22 cellular contexts compared by ENCODE assay signal in genomic region chr14:28301179-28301578, GRCh38.
DNase-seq lines count a peak whose midpoint lies in the region; ATAC-seq, FAIRE-seq and TF ChIP-seq lines count a peak whose summit lies in the region.
"Had no signal": no experiment of that assay in that cellular context is flagged by ENCODE, and none has a peak within 500 bp of the region (broad histone marks: within the 10 kb centered on the region; RNA-seq: fewer than 3 reads in every experiment).

No MANE protein-coding gene starts in this region.

- no CpG with 5 or more reads among the region's 4 CpGs for WGBS in H9 (ENCODE audit: extremely low coverage, insufficient read length, low lambda C conversion rate)
- WGBS in H1 (ENCODE audit: extremely low coverage in 1 of 2, insufficient coverage in 1 of 2, insufficient read length in 1 of 2, insufficient replicate concordance in 2 of 2, low coverage in 1 of 2, low lambda C conversion rate in 2 of 2, missing lambda C conversion rate in 1 of 2), 2 experiments: 100% methylated on average over 4 of the region's 4 CpGs; no CpG with 5 or more reads in 1 of the 2 experiments

- H3K56ac ChIP-seq in H9 (ENCODE audit: insufficient read length, low read depth, low read length) (no peak overlapping the region), H1 (replicated peaks; ENCODE audit: insufficient read length, low read depth, low read length) (no peak overlapping the region)

- H3K27me3 ChIP-seq in H9 (ENCODE audit: insufficient read depth, low read length): no peaks in the 10 kb centered on the region
- no peaks in the 10 kb centered on the region for H3K27me3 ChIP-seq in RWPE2 (ENCODE audit: insufficient read depth, poor library complexity, severe bottlenecking)
- no peaks in the 10 kb centered on the region for H3K27me3 ChIP-seq in H1 (replicated peaks in 1 of 4; ENCODE audit: control insufficient read depth in 3 of 4, extremely low read depth in 1 of 4, insufficient read depth in 3 of 4, low read length in 3 of 4)
- H3K27me3 ChIP-seq: BLaER1 treated with 17β-estradiol and CSF1 and Interleukin-3, amounts not matched to agents 10 nM and 100 nM had no signal

- DNase-seq in H9 (peak; percentile 41), RWPE2 (ENCODE audit: low spot score) (peak; percentile 32), H1 (ENCODE audit: low read depth in 1 of 2, low spot score in 2 of 2) (no peak), islet precursor cell (peak; percentile 51), 8988T (no peak)
- DNase-seq: AML-193; Caco-2; Calu3; CD4-positive, alpha-beta T cell; CD8-positive, alpha-beta T cell; DMS79 treated with DMSO at 0.1 percent for 48 hours; GF-D8 had no signal

- no peak for TF ChIP-seq EP300 in H1 (IDR thresholded peaks at IDR 0.05; ENCODE audit: borderline replicate concordance in 1 of 2, low read depth in 2 of 2, low read length in 2 of 2)

- TF ChIP-seq CTCF in H9 (conservative IDR thresholded peaks at IDR 0.05): 0 out of 3 replicates have a peak, but pooled peaks have one; percentile 13
- TF ChIP-seq CTCF in RWPE2 (IDR thresholded peaks at IDR 0.05; ENCODE audit: poor library complexity, severe bottlenecking): no peak
- TF ChIP-seq CTCF in H1 (IDR thresholded peaks at IDR 0.05; ENCODE audit: control extremely low read depth in 1 of 3, insufficient read depth in 1 of 3, low read depth in 1 of 3, low read length in 3 of 3): peak in 1 of 3 experiments; percentile 17; a peak in 1 of 4 replicates

- no peak overlapping the region for H2BK15ac ChIP-seq in H9 (ENCODE audit: low read depth, low read length)
- no peak overlapping the region for H2BK15ac ChIP-seq in H1 (ENCODE audit: low read length)

- no peak overlapping the region for H2BK5ac ChIP-seq in H9 (ENCODE audit: insufficient read length, low read length)
- no peak overlapping the region for H2BK5ac ChIP-seq in H1 (ENCODE audit: low read depth, low read length)

- POLR2A ChIA-PET in H1 (lab: Charles Lee; ENCODE audit: partially characterized antibody): no interaction called here

- H2AK5ac ChIP-seq in H9 (ENCODE audit: insufficient read length, low read length) (no peak overlapping the region), H1 (ENCODE audit: low read depth, low read length) (no peak overlapping the region)

- no peak overlapping the region for H3K27ac ChIP-seq in H9 (ENCODE audit: insufficient read length, low read depth, low read length)
- H3K27ac ChIP-seq in RWPE2 (ENCODE audit: poor library complexity, severe bottlenecking): no peak overlapping the region
- no peak overlapping the region for H3K27ac ChIP-seq in H1 (ENCODE audit: low read depth, low read length)
- H3K27ac ChIP-seq: BLaER1 treated with 17β-estradiol and CSF1 and Interleukin-3, amounts not matched to agents 10 nM and 100 nM; C4-2B had no signal

- H3K18ac ChIP-seq in H9 (ENCODE audit: insufficient read length, low read depth, low read length) (no peak overlapping the region), H1 (ENCODE audit: extremely low read depth, low read length) (no peak overlapping the region)

- no peak for TF ChIP-seq POLR2A in H1 (IDR thresholded peaks at IDR 0.05; ENCODE audit: control extremely low read depth in 1 of 2, low read depth in 2 of 2, low read length in 2 of 2)

- ATAC-seq in RWPE2 (ENCODE audit: low read depth) (no peak), GM21528 (IDR thresholded peaks at IDR 0.05; ENCODE audit: low FRiP score, unreplicated experiment) (no peak), HG03175 (IDR thresholded peaks at IDR 0.05; ENCODE audit: unreplicated experiment) (no peak)
- ATAC-seq: A549; CD8-positive, alpha-beta T cell had no signal

- H4K8ac ChIP-seq in H9 (replicated peaks; ENCODE audit: insufficient read length, low read depth, low read length) (no peak overlapping the region), H1 (ENCODE audit: extremely low read depth, insufficient read depth, low read length) (peak overlapping the region; percentile 85)

- H3K23me2 ChIP-seq in H9 (ENCODE audit: insufficient read length, low read depth, low read length, poor library complexity, severe bottlenecking) (no peaks in the 10 kb centered on the region), H1 (ENCODE audit: low read depth, low read length) (no peaks in the 10 kb centered on the region)

- peaks cover 9 to 21% of the 10 kb centered on the region in 2 experiments; a peak in 3 of 5 replicates for H3K9me3 Mint-ChIP-seq in H9

- CTCF ChIA-PET in H1 (lab: Charles Lee; ENCODE audit: partially characterized antibody): interaction anchor here (0.6 to 1.2 kb wide), 3 partner anchors 9 to 55 kb away, joined by 3 to 4 read pairs (median 3); no protein-coding TSS in a partner anchor

- peak in 1 of 2 experiments; percentile 25; a peak in 1 of 4 replicates for TF ChIP-seq RAD21 in H1 (IDR thresholded peaks at IDR 0.05 in 1 of 2, conservative IDR thresholded peaks at IDR 0.05 in 1 of 2; ENCODE audit: low read depth in 2 of 2, low read length in 2 of 2)

- no peak for FAIRE-seq in H1 (lab: Jason Lieb, UNC)
- FAIRE-seq: A549, D721Med, G401.6, GM12891, GM19239 had no signal

- no peaks in the 10 kb centered on the region for H3K36me3 ChIP-seq in RWPE2 (ENCODE audit: low read depth)
- H3K36me3 ChIP-seq in H1 (ENCODE audit: control insufficient read depth in 2 of 4, insufficient read depth in 4 of 4, low read length in 3 of 4): no peaks in the 10 kb centered on the region
- H3K36me3 ChIP-seq: BLaER1 treated with 17β-estradiol and CSF1 and Interleukin-3, amounts not matched to agents 10 nM and 100 nM had no signal

- no peak overlapping the region for H3K9ac ChIP-seq in H9 (ENCODE audit: extremely low read depth, insufficient read length, low read length)
- no peak overlapping the region for H3K9ac ChIP-seq in H1 (replicated peaks in 1 of 4; ENCODE audit: extremely low read depth in 1 of 4, low read depth in 3 of 4, low read length in 3 of 4)
- H3K9ac ChIP-seq: BLaER1 treated with 17β-estradiol and CSF1 and Interleukin-3, amounts not matched to agents 10 nM and 100 nM had no signal

- H2BK20ac ChIP-seq in H9 (ENCODE audit: low read depth, low read length, poor library complexity, severe bottlenecking) (no peak overlapping the region), H1 (ENCODE audit: low read length) (no peak overlapping the region)

- no peak overlapping the region for H3K4ac ChIP-seq in H9 (ENCODE audit: low read depth, low read length)
- no peak overlapping the region for H3K4ac ChIP-seq in H1 (replicated peaks; ENCODE audit: insufficient read length, low read depth, low read length)

- H2BK120ac ChIP-seq in H9 (ENCODE audit: low read depth, low read length, poor library complexity, severe bottlenecking) (no peak overlapping the region), H1 (replicated peaks; ENCODE audit: low read depth, low read length) (no peak overlapping the region)

- no peak overlapping the region for H3K4me3 Mint-ChIP-seq in H9
- H3K4me3 Mint-ChIP-seq: B cell; CD4-positive, alpha-beta T cell; CD8-positive, alpha-beta T cell had no signal

- H3K23ac ChIP-seq in H9 (ENCODE audit: insufficient read length, low read depth, low read length): no peak overlapping the region
- no peak overlapping the region for H3K23ac ChIP-seq in H1 (ENCODE audit: insufficient read length)

- peaks cover 4 to 7% (median 5%) of the 10 kb centered on the region in 3 experiments; a peak in 4 of 7 replicates for H3K36me3 Mint-ChIP-seq in H9 (ENCODE audit: insufficient read depth in 1 of 3, low read depth in 3 of 3)
- H3K36me3 Mint-ChIP-seq: CD8-positive, alpha-beta T cell had no signal

- no peak overlapping the region for H4K91ac ChIP-seq in H9 (ENCODE audit: insufficient read length, low read depth, low read length)
- no peak overlapping the region for H4K91ac ChIP-seq in H1 (replicated peaks; ENCODE audit: insufficient read length, low read length)

- no peaks in the 10 kb centered on the region for H3K79me2 ChIP-seq in H9 (ENCODE audit: insufficient read depth, low read length)
- H3K79me2 ChIP-seq in H1 (ENCODE audit: control insufficient read depth in 1 of 2, insufficient read depth in 2 of 2, low read length in 2 of 2): no peaks in the 10 kb centered on the region

- H3K4me1 Mint-ChIP-seq in H9: peaks cover 2 to 12% of the 10 kb centered on the region in 2 experiments; a peak in 3 of 4 replicates
- H3K4me1 Mint-ChIP-seq: B cell had no signal

- no peaks in the 10 kb centered on the region for H3K79me1 ChIP-seq in H9 (ENCODE audit: insufficient read depth, low read depth, low read length, poor library complexity, severe bottlenecking)
- no peaks in the 10 kb centered on the region for H3K79me1 ChIP-seq in H1 (ENCODE audit: low read depth, low read length)

- no peak overlapping the region for H3T11ph ChIP-seq in H9 (ENCODE audit: low read length)

- no peak overlapping the region for H3K4me2 ChIP-seq in H9 (ENCODE audit: insufficient read depth, insufficient read length, low read length)
- no peak overlapping the region for H3K4me2 ChIP-seq in H1 (ENCODE audit: insufficient read depth in 1 of 2, low read depth in 2 of 2, low read length in 2 of 2)
- H3K4me2 ChIP-seq: A549; BLaER1 treated with 17β-estradiol and CSF1 and Interleukin-3, amounts not matched to agents 10 nM and 100 nM had no signal

- H2AFZ ChIP-seq in H9 (ENCODE audit: low read length): no peak overlapping the region
- no peak overlapping the region for H2AFZ ChIP-seq in H1 (ENCODE audit: low read length)

- H3K9me3 ChIP-seq in H9 (ENCODE audit: control insufficient read depth, low read depth, low read length): no peaks in the 10 kb centered on the region
- H3K9me3 ChIP-seq in RWPE2 (ENCODE audit: severe bottlenecking): no peaks in the 10 kb centered on the region
- H3K9me3 ChIP-seq in H1 (ENCODE audit: insufficient read depth in 2 of 2, low read depth in 1 of 2, low read length in 1 of 2): 0 out of 4 replicates have a peak, but pooled peaks cover 0 to 4% of the 10 kb centered on the region in 2 experiments
- H3K9me3 ChIP-seq: Caco-2 had no signal

- no peak overlapping the region; a peak in 1 of 7 replicates for H3K27ac Mint-ChIP-seq in H9
- H3K27ac Mint-ChIP-seq: B cell; CD4-positive, alpha-beta T cell; CD8-positive, alpha-beta T cell had no signal

- H2BK12ac ChIP-seq in H9 (ENCODE audit: insufficient read length, low read depth, low read length) (no peak overlapping the region), H1 (ENCODE audit: low read depth, low read length) (no peak overlapping the region)

- H3K14ac ChIP-seq in H9 (ENCODE audit: insufficient read depth, low read length) (no peak overlapping the region; the same call in 1 of the 2 replicates), H1 (ENCODE audit: insufficient read length) (no peak overlapping the region)

- H4K20me1 ChIP-seq in H9 (ENCODE audit: control insufficient read depth, insufficient read depth, insufficient read length) (no peaks in the 10 kb centered on the region), H1 (replicated peaks in 1 of 2; ENCODE audit: control insufficient read depth in 1 of 2, insufficient read depth in 2 of 2, low read length in 2 of 2) (no peaks in the 10 kb centered on the region)
- H4K20me1 ChIP-seq: BLaER1 treated with 17β-estradiol and CSF1 and Interleukin-3, amounts not matched to agents 10 nM and 100 nM had no signal

- H3K4me3 ChIP-seq in RWPE2 (ENCODE audit: severe bottlenecking) (no peak overlapping the region), H1 (ENCODE audit: extremely low read depth in 1 of 4, insufficient read depth in 2 of 4, low read depth in 3 of 4, low read length in 4 of 4) (no peak overlapping the region)
- H3K4me3 ChIP-seq: A549; BLaER1 treated with 17β-estradiol and CSF1 and Interleukin-3, amounts not matched to agents 10 nM and 100 nM had no signal

- no peaks in the 10 kb centered on the region for H3K27me3 Mint-ChIP-seq in H9 (ENCODE audit: low read depth)
- H3K27me3 Mint-ChIP-seq: B cell; CD4-positive, alpha-beta T cell had no signal

- no peak overlapping the region for H4K5ac ChIP-seq in H9 (ENCODE audit: insufficient read length, low read depth, low read length)
- H4K5ac ChIP-seq in H1 (ENCODE audit: insufficient read length, low read depth, low read length): no peak overlapping the region

- no peaks in the 10 kb centered on the region for H3K4me1 ChIP-seq in H9 (ENCODE audit: insufficient read depth, low read length)
- peaks cover 20% of the 10 kb centered on the region for H3K4me1 ChIP-seq in RWPE2 (ENCODE audit: insufficient read depth, poor library complexity, severe bottlenecking)
- H3K4me1 ChIP-seq in H1 (replicated peaks in 1 of 4; ENCODE audit: control insufficient read depth in 3 of 4, insufficient read depth in 4 of 4, low read length in 3 of 4): no peaks in the 10 kb centered on the region; a peak in 1 of 7 replicates
- H3K4me1 ChIP-seq: BLaER1 treated with 17β-estradiol and CSF1 and Interleukin-3, amounts not matched to agents 10 nM and 100 nM; Caco-2 had no signal

Comparison
In these comparisons a context has a peak if more than half of its experiments do, and no peak if none do; other contexts are left out.
1. DNase-seq: peak in H9 (single experiment), RWPE2 (single experiment) and islet precursor cell (single experiment); none in H1 (0 of 2) and 8988T (single experiment).